ENCODE assay signal across 1 cellular context in genomic region chr4:15368906-15369305, GRCh38.
TF ChIP-seq lines count a peak whose summit lies in the region.

No MANE protein-coding gene starts in this region.

TF ChIP-seq in SK-N-SH, 30 proteins besides CTCF, POLR2A, EP300 and RAD21 (continued from another document):
- no peak for TF ChIP-seq REST (IDR thresholded peaks at IDR 0.05; ENCODE audit: low read depth, low read length)
- peak; percentile 90 for TF ChIP-seq JUND (IDR thresholded peaks at IDR 0.05)
- peak; percentile 94 for TF ChIP-seq TCF12 (IDR thresholded peaks at IDR 0.05)
- TF ChIP-seq, protein P1, sequence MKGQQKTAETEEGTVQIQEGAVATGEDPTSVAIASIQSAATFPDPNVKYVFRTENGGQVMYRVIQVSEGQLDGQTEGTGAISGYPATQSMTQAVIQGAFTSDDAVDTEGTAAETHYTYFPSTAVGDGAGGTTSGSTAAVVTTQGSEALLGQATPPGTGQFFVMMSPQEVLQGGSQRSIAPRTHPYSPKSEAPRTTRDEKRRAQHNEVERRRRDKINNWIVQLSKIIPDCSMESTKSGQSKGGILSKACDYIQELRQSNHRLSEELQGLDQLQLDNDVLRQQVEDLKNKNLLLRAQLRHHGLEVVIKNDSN (IDR thresholded peaks at IDR 0.05; ENCODE audit: borderline replicate concordance, low read depth): no peak
- TF ChIP-seq ZBTB33 (IDR thresholded peaks at IDR 0.05; ENCODE audit: borderline replicate concordance, low read depth): 0 out of 2 replicates have a peak, but pooled peaks have one; percentile 21
- TF ChIP-seq RCOR1 (IDR thresholded peaks at IDR 0.05; ENCODE audit: low read length): no peak
- TF ChIP-seq YY1 (IDR thresholded peaks at IDR 0.05; ENCODE audit: low read depth): no peak
- peak; percentile 79 for TF ChIP-seq TEAD4 (IDR thresholded peaks at IDR 0.05; ENCODE audit: borderline replicate concordance, insufficient read depth)
- TF ChIP-seq NFIC (IDR thresholded peaks at IDR 0.05; ENCODE audit: borderline replicate concordance): peak; percentile 83; the same call in 1 of the 2 replicates
- no peak for TF ChIP-seq CHD2 (IDR thresholded peaks at IDR 0.05; ENCODE audit: low read length, partially characterized antibody)
- peak; percentile 92 for TF ChIP-seq PBX3 (IDR thresholded peaks at IDR 0.05)
- peak; percentile 48; the same call in 1 of the 2 replicates for TF ChIP-seq SIN3A (IDR thresholded peaks at IDR 0.05; ENCODE audit: borderline replicate concordance, low read depth, low read length)
- peak; percentile 78; the same call in 1 of the 2 replicates for TF ChIP-seq FOSL2 (IDR thresholded peaks at IDR 0.05; ENCODE audit: borderline replicate concordance, low read depth)
- TF ChIP-seq, protein P2, sequence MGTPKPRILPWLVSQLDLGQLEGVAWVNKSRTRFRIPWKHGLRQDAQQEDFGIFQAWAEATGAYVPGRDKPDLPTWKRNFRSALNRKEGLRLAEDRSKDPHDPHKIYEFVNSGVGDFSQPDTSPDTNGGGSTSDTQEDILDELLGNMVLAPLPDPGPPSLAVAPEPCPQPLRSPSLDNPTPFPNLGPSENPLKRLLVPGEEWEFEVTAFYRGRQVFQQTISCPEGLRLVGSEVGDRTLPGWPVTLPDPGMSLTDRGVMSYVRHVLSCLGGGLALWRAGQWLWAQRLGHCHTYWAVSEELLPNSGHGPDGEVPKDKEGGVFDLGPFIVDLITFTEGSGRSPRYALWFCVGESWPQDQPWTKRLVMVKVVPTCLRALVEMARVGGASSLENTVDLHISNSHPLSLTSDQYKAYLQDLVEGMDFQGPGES (IDR thresholded peaks at IDR 0.05; ENCODE audit: low read depth, low read length): no peak
